8 cellular contexts compared by ENCODE assay signal in genomic region chr2:100178085-100178788, GRCh38. TPM values are rescaled to one million over a fixed set of nuclear protein-coding genes. Genes with fewer than 3 reads are reported as not detected.
DNase-seq lines count a peak whose midpoint lies in the region; ATAC-seq, FAIRE-seq and TF ChIP-seq lines count a peak whose summit lies in the region.

No MANE protein-coding gene starts in this region.

- no peak overlapping the region for H3K27ac ChIP-seq in small intestine (ENCODE audit: low read depth in 1 of 2, low read length in 1 of 2)

- peak; percentile 68 for ATAC-seq in HG02885 (IDR thresholded peaks at IDR 0.05; ENCODE audit: poor library complexity, unreplicated experiment)

- H3K27me3 ChIP-seq in small intestine (ENCODE audit: control insufficient read depth in 2 of 2, insufficient read depth in 2 of 2, low read length in 2 of 2) = no peaks in the 10 kb centered on the region

- H3K4me3 ChIP-seq in epithelial cell of proximal tubule (ENCODE audit: low read depth, low read length) (no peak overlapping the region), small intestine (ENCODE audit: low read depth in 1 of 2, low read length in 2 of 2) (no peak overlapping the region)

- peak; percentile 67 for TF ChIP-seq CTCF in epithelial cell of proximal tubule (conservative IDR thresholded peaks at IDR 0.05; ENCODE audit: low read depth, low read length)

- no peaks in the 10 kb centered on the region for H3K36me3 ChIP-seq in small intestine (ENCODE audit: control insufficient read depth in 2 of 2, insufficient read depth in 2 of 2, low read length in 2 of 2)

- 75 to 80% (median 78%) methylated on average over 8 of the region's 8 CpGs for WGBS in small intestine, 3 donors

- FAIRE-seq in small intestine (lab: Jason Lieb, UNC) = no peak

- DNase-seq in Daoy (ENCODE audit: low read depth) = peak; percentile 80
- DNase-seq in SK-MEL-5 (ENCODE audit: low read depth, low spot score) = peak; percentile 93
- DNase-seq in epithelial cell of proximal tubule (ENCODE audit: low read depth) = peak; percentile 22
- peak; percentile 43 for DNase-seq in small intestine
- DNase-seq in stimulated activated naive CD4-positive, alpha-beta T cell (lab: John Stamatoyannopoulos, UW) = no peak
- DNase-seq in activated gamma-delta T cell (lab: John Stamatoyannopoulos, UW) = no peak
- no peak for DNase-seq in posterior vena cava (ENCODE audit: low spot score)

- intact Hi-C loops in posterior vena cava (cut with DNase I) = no loop called here

- H3K4me1 ChIP-seq in small intestine (ENCODE audit: control insufficient read depth in 2 of 2, insufficient read depth in 1 of 2, low read depth in 1 of 2, low read length in 1 of 2) = no peaks in the 10 kb centered on the region

- no peaks in the 10 kb centered on the region for H3K9me3 ChIP-seq in small intestine (ENCODE audit: control insufficient read depth, low read depth)

- in situ Hi-C loops in SK-MEL-5 (cut with HindIII; ENCODE audit: low pct_unique_long_range_greater_than_20kb, low sequenced_read_pairs) = no loop called here

RNA-seq across cellular contexts. Expression of gene AFF3, which starts 35.8 kb away (rescaled TPM):
- 5.7 and 8.9 TPM in 2 replicates for total RNA-seq in Daoy (2014; rRNA removed; shearing (Covaris generic))
- total RNA-seq in SK-MEL-5 (2014; rRNA removed; shearing (Covaris generic)) = 2.8 and 4.2 TPM in 2 replicates
- polyA plus RNA-seq in SK-MEL-5 (2015; cell fraction: cytosol; rRNA removed) = 5.6 and 9.1 TPM in 2 replicates
- polyA plus RNA-seq in SK-MEL-5 (2015; cell fraction: nucleus; rRNA removed) = 3.8 and 4.6 TPM in 2 replicates
- total RNA-seq in epithelial cell of proximal tubule (0.35 and 1.1 TPM in 2 replicates), posterior vena cava (10 to 100 TPM; 15.5 to 26.4 TPM)
- under 1 TPM in 2 of 3 donors, not detected in 1; 0.27 to 0.92 TPM for polyA plus RNA-seq in small intestine

Comparison
In these comparisons a context has a peak if more than half of its experiments do, and no peak if none do; other contexts are left out.
1. DNase-seq: peak in Daoy (single experiment), SK-MEL-5 (single experiment), epithelial cell of proximal tubule (single experiment) and small intestine (single experiment); none in stimulated activated naive CD4-positive, alpha-beta T cell (0 of 6), activated gamma-delta T cell (single experiment) and posterior vena cava (single experiment).